In the genomic region with DNA sequence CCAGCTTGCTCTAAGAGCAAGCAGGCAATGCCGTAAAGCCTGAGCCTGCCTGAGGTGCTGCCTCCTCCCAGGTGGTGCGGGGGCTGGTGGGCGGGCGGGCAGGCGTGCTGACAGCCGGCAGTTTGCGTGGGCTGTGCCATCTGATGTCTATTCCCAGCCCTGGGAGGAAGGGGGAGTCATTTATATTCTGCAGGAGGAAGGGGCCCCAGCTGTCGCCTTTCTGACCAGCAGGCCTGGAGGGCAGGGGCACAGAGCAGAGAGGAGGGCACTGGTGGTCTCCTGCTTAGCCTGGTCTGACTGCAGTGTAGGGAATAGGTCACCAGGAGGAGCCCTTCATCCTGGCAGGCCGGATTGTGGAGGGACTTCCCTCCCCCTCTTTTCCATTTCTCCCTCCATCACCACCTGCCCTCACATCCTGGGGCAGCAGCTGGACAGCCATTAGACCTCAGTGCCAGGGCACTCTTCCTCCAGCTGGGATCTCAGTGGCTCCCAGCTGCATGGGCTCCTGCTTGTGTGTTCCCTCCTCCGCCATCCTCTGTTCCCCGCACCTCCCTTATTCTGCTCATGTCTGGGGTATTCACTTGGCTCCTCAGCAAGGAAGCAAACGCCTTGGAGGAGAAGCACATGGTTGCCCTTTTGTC, we compare ENCODE assay signal across 8 cellular contexts. TPM values are rescaled to one million over a fixed set of nuclear protein-coding genes. Genes with fewer than 3 reads are reported as not detected.
A peak's percentile ranks its signal among the peaks of the same experiment; 100 is the strongest.
DNase-seq lines count a peak whose midpoint lies in the region; ATAC-seq, FAIRE-seq and TF ChIP-seq lines count a peak whose summit lies in the region.

No MANE protein-coding gene starts in this region.

- H3K4me2 ChIP-seq in HepG2 (ENCODE audit: low read depth, low read length): no peak overlapping the region

- in situ Hi-C loops in HepG2 (cut with HindIII; ENCODE audit: extremely low pct_ligation_motif_present, low pct_unique_long_range_greater_than_20kb): no loop called here

- H3K36me3 ChIP-seq in left ventricle myocardium inferior (peaks cover 31% of the 10 kb centered on the region), HepG2 (replicated peaks in 1 of 2; ENCODE audit: control insufficient read depth in 1 of 2, insufficient read depth in 2 of 2, low read length in 2 of 2) (peaks cover 2 to 6% of the 10 kb centered on the region in 2 experiments; a peak in 2 of 5 replicates)

- ATAC-seq in Right ventricle myocardium inferior: no peak
- ATAC-seq in HepG2: peak; percentile 26
- ATAC-seq in stimulated activated memory B cell treated with anti-CD40 and anti-IgM and Interleukin-4, amounts not matched to agents 10 μg/mL and 1 μg/mL and 100 μg/mL, for 72 hours: no peak
- no peak for ATAC-seq in HG03442 (IDR thresholded peaks at IDR 0.05; ENCODE audit: unreplicated experiment)

- no peak overlapping the region for H3K4me3 Mint-ChIP-seq in activated T-helper 1 cell treated with anti-CD3 and anti-CD28 coated beads, Interleukin-12 subunit alpha, Interleukin-12 subunit beta, Interleukin-2, Interleukin-4 antibody, amounts not matched to agents 30 ng/mL and 10 ng/mL and 1 ng/mL, durations not matched to agents 14 hours and 24 hours and 36 hours
- H3K4me3 Mint-ChIP-seq in stimulated activated memory B cell treated with anti-CD40 and anti-IgM and Interleukin-4, amounts not matched to agents 10 μg/mL and 1 μg/mL and 100 μg/mL, for 72 hours: no peak overlapping the region

- intact Hi-C loops in left ventricle myocardium inferior (cut with micrococcal nuclease) (no loop called here), Right ventricle myocardium inferior (cut with DNase I) (no loop called here), HepG2 (cut with micrococcal nuclease; ENCODE audit: unreplicated experiment) (loop anchor here (1.0 kb wide), 1 partner anchor 34 kb away; no protein-coding TSS in a partner anchor)
- intact Hi-C loops in activated T-helper 1 cell treated with anti-CD3 and anti-CD28 coated beads, Interleukin-12 subunit alpha, Interleukin-12 subunit beta, Interleukin-2, Interleukin-4 antibody, amounts not matched to agents 30 ng/mL and 10 ng/mL and 1 ng/mL, durations not matched to agents 14 hours and 24 hours and 36 hours (cut with micrococcal nuclease): no loop called here

- H3K9me3 ChIP-seq in left ventricle myocardium inferior (replicated peaks) (no peaks in the 10 kb centered on the region), HepG2 (ENCODE audit: low read length) (no peaks in the 10 kb centered on the region)

- H3K9me3 Mint-ChIP-seq in activated T-helper 1 cell treated with anti-CD3 and anti-CD28 coated beads, Interleukin-12 subunit alpha, Interleukin-12 subunit beta, Interleukin-2, Interleukin-4 antibody, amounts not matched to agents 30 ng/mL and 10 ng/mL and 1 ng/mL, durations not matched to agents 14 hours and 24 hours and 36 hours: no peaks in the 10 kb centered on the region
- no peaks in the 10 kb centered on the region for H3K9me3 Mint-ChIP-seq in stimulated activated memory B cell treated with anti-CD40 and anti-IgM and Interleukin-4, amounts not matched to agents 10 μg/mL and 1 μg/mL and 100 μg/mL, for 72 hours

- H3K4me1 ChIP-seq in left ventricle myocardium inferior (peaks cover 25% of the 10 kb centered on the region), HepG2 (ENCODE audit: insufficient read depth, low read length) (peaks cover 14% of the 10 kb centered on the region)

- H4K20me1 ChIP-seq in HepG2 (ENCODE audit: insufficient read depth, low read length): no peaks in the 10 kb centered on the region

- H3K27ac ChIP-seq in left ventricle myocardium inferior (replicated peaks) (no peak overlapping the region), angular gyrus (ENCODE audit: low read depth, low read length) (peak overlapping the region; percentile 86), HepG2 (ENCODE audit: extremely low read length, insufficient read depth, low read length) (no peak overlapping the region)

- no peak for TF ChIP-seq POLR2A in HepG2 (IDR thresholded peaks at IDR 0.05; ENCODE audit: insufficient read depth in 1 of 2, low read depth in 2 of 2, low read length in 2 of 2)

- WGBS in HepG2 (ENCODE audit: low lambda C conversion rate): 82% methylated on average over 12 of the region's 12 CpGs

- no peak overlapping the region for H3K4me3 ChIP-seq in left ventricle myocardium inferior
- no peak overlapping the region for H3K4me3 ChIP-seq in HepG2 (replicated peaks in 1 of 3; ENCODE audit: insufficient read depth in 1 of 3, low read depth in 2 of 3, low read length in 3 of 3)

- no peak overlapping the region for H2AFZ ChIP-seq in HepG2 (ENCODE audit: low read length)

- peaks cover 38% of the 10 kb centered on the region for H3K36me3 Mint-ChIP-seq in activated T-helper 1 cell treated with anti-CD3 and anti-CD28 coated beads, Interleukin-12 subunit alpha, Interleukin-12 subunit beta, Interleukin-2, Interleukin-4 antibody, amounts not matched to agents 30 ng/mL and 10 ng/mL and 1 ng/mL, durations not matched to agents 14 hours and 24 hours and 36 hours (ENCODE audit: low read depth)
- H3K36me3 Mint-ChIP-seq in stimulated activated memory B cell treated with anti-CD40 and anti-IgM and Interleukin-4, amounts not matched to agents 10 μg/mL and 1 μg/mL and 100 μg/mL, for 72 hours: peaks cover 23% of the 10 kb centered on the region

- TF ChIP-seq CTCF in left ventricle myocardium inferior (IDR thresholded peaks at IDR 0.05; ENCODE audit: borderline replicate concordance): peak; percentile 63
- peak; percentile 75 for TF ChIP-seq CTCF in HepG2 (CRISPR knock-in tag; IDR thresholded peaks at IDR 0.05)

- CTCF ChIA-PET in HepG2 (lab: Yijun Ruan, JAX; ENCODE audit: low intra/inter-chr PET ratio, low total read pairs): interaction anchor here (0.7 to 5.1 kb wide), 2 partner anchors 31 to 34 kb away, joined by 3 to 81 read pairs; no protein-coding TSS in a partner anchor

- TF ChIP-seq EP300 in HepG2 (IDR thresholded peaks at IDR 0.05; ENCODE audit: low read depth in 2 of 2, low read length in 2 of 2) (no peak), HepG2 (CRISPR knock-in tag; IDR thresholded peaks at IDR 0.05; ENCODE audit: borderline replicate concordance) (no peak)

- no peak overlapping the region for H3K27ac Mint-ChIP-seq in activated T-helper 1 cell treated with anti-CD3 and anti-CD28 coated beads, Interleukin-12 subunit alpha, Interleukin-12 subunit beta, Interleukin-2, Interleukin-4 antibody, amounts not matched to agents 30 ng/mL and 10 ng/mL and 1 ng/mL, durations not matched to agents 14 hours and 24 hours and 36 hours
- no peak overlapping the region for H3K27ac Mint-ChIP-seq in stimulated activated memory B cell treated with anti-CD40 and anti-IgM and Interleukin-4, amounts not matched to agents 10 μg/mL and 1 μg/mL and 100 μg/mL, for 72 hours

- H3K27me3 ChIP-seq in left ventricle myocardium inferior (ENCODE audit: low read depth) (no peaks in the 10 kb centered on the region), HepG2 (ENCODE audit: control insufficient read depth in 1 of 2, insufficient read depth in 2 of 2, low read length in 2 of 2) (no peaks in the 10 kb centered on the region)

- H3K79me2 ChIP-seq in HepG2 (ENCODE audit: insufficient read depth, low read length): no peaks in the 10 kb centered on the region

- POLR2A ChIA-PET in HepG2 (lab: Yijun Ruan, JAX): no interaction called here

- H3K27me3 Mint-ChIP-seq in activated T-helper 1 cell treated with anti-CD3 and anti-CD28 coated beads, Interleukin-12 subunit alpha, Interleukin-12 subunit beta, Interleukin-2, Interleukin-4 antibody, amounts not matched to agents 30 ng/mL and 10 ng/mL and 1 ng/mL, durations not matched to agents 14 hours and 24 hours and 36 hours (ENCODE audit: insufficient read depth): no peaks in the 10 kb centered on the region
- H3K27me3 Mint-ChIP-seq in stimulated activated memory B cell treated with anti-CD40 and anti-IgM and Interleukin-4, amounts not matched to agents 10 μg/mL and 1 μg/mL and 100 μg/mL, for 72 hours: no peaks in the 10 kb centered on the region

- no peak overlapping the region for H3K9ac ChIP-seq in HepG2 (ENCODE audit: insufficient read depth, low read depth, low read length)

- no peak for DNase-seq in left ventricle myocardium inferior
- no peak for DNase-seq in Right ventricle myocardium inferior (ENCODE audit: missing footprints)
- DNase-seq in NCI-H69 (lab: John Stamatoyannopoulos, UW): peak; percentile 65
- no peak for DNase-seq in HepG2 (ENCODE audit: low spot score)
- no peak for DNase-seq in activated T-helper 1 cell treated with anti-CD3 and anti-CD28 coated beads, Interleukin-12 subunit alpha, Interleukin-12 subunit beta, Interleukin-2, Interleukin-4 antibody, amounts not matched to agents 30 ng/mL and 10 ng/mL and 1 ng/mL, durations not matched to agents 14 hours and 24 hours and 36 hours (ENCODE audit: low spot score)

- FAIRE-seq in HepG2 (lab: Jason Lieb, UNC): no peak

- TF ChIP-seq RAD21 in HepG2 (CRISPR knock-in tag; IDR thresholded peaks at IDR 0.05): peak; percentile 77

- H3K4me1 Mint-ChIP-seq in activated T-helper 1 cell treated with anti-CD3 and anti-CD28 coated beads, Interleukin-12 subunit alpha, Interleukin-12 subunit beta, Interleukin-2, Interleukin-4 antibody, amounts not matched to agents 30 ng/mL and 10 ng/mL and 1 ng/mL, durations not matched to agents 14 hours and 24 hours and 36 hours (ENCODE audit: low read depth): peaks cover 70% of the 10 kb centered on the region
- peaks cover 58% of the 10 kb centered on the region for H3K4me1 Mint-ChIP-seq in stimulated activated memory B cell treated with anti-CD40 and anti-IgM and Interleukin-4, amounts not matched to agents 10 μg/mL and 1 μg/mL and 100 μg/mL, for 72 hours

- no TSS peak for BruUV-seq in HepG2 (replicated peaks; lab: Mats Ljungman, UMichigan)

RNA-seq across cellular contexts. Expression of a gene that starts 4.4 kb away (rescaled TPM):
- total RNA-seq in left ventricle myocardium inferior: 4.6 TPM
- 5.8 TPM for total RNA-seq in Right ventricle myocardium inferior
- total RNA-seq in HepG2 (2016; rRNA removed; fragmentation: Illumina TruSeq; extraction: Trizol): 3.9 and 4.1 TPM in 2 replicates
- total RNA-seq in HepG2 (2016; cell fraction: cytosol; rRNA removed; fragmentation: Illumina TruSeq; extraction: Trizol; ENCODE audit: low read depth): 0.44 and 1.0 TPM in 2 replicates
- total RNA-seq in HepG2 (2016; cell fraction: insoluble cytoplasmic fraction; rRNA removed; fragmentation: Illumina TruSeq; extraction: Trizol): 3.5 and 4.3 TPM in 2 replicates
- 2.2 and 2.3 TPM in 2 replicates for total RNA-seq in HepG2 (2016; cell fraction: membrane; rRNA removed; fragmentation: Illumina TruSeq; extraction: Trizol)
- total RNA-seq in HepG2 (2016; cell fraction: nucleus; rRNA removed; fragmentation: Illumina TruSeq; extraction: Trizol): 4.4 and 5.2 TPM in 2 replicates
- 3.9 and 4.5 TPM in 2 replicates for polyA plus RNA-seq in HepG2 (2011; rRNA removed)
- 4.0 and 4.2 TPM in 2 replicates for polyA plus RNA-seq in HepG2 (2011; cell fraction: cytosol; rRNA removed)
- polyA plus RNA-seq in HepG2 (2011; cell fraction: nucleus; rRNA removed): 6.7 and 7.1 TPM in 2 replicates
- 2.4 and 3.6 TPM in 2 replicates for polyA plus RNA-seq in HepG2 (2012)
- 0.35 TPM in 2 replicates for polyA plus RNA-seq in HepG2 (2016; cell fraction: cytosol; fragmentation: Illumina TruSeq; extraction: Trizol; ENCODE audit: low read depth)
- 2.1 and 2.6 TPM in 2 replicates for polyA plus RNA-seq in HepG2 (2016; cell fraction: insoluble cytoplasmic fraction; fragmentation: Illumina TruSeq; extraction: Trizol; ENCODE audit: low read depth)
- polyA plus RNA-seq in HepG2 (2016; cell fraction: membrane; fragmentation: Illumina TruSeq; extraction: Trizol; ENCODE audit: low read depth): 1.2 and 1.4 TPM in 2 replicates
- 7.6 and 8.4 TPM in 2 replicates for polyA plus RNA-seq in HepG2 (2016; cell fraction: nucleus; fragmentation: Illumina TruSeq; extraction: Trizol; ENCODE audit: insufficient read depth, low read depth)
- polyA minus RNA-seq in HepG2 (2011; rRNA and poly(A)+ RNA removed; ENCODE audit: low replicate concordance): 10.4 and 12.2 TPM in 2 replicates
- polyA minus RNA-seq in HepG2 (2011; cell fraction: cytosol; rRNA and poly(A)+ RNA removed): 1.5 and 2.7 TPM in 2 replicates
- polyA minus RNA-seq in HepG2 (2011; cell fraction: nucleus; rRNA and poly(A)+ RNA removed): 2.3 and 4.1 TPM in 2 replicates
- 12.6 and 13.4 TPM in 2 replicates for total RNA-seq in activated T-helper 1 cell treated with anti-CD3 and anti-CD28 coated beads, Interleukin-12 subunit alpha, Interleukin-12 subunit beta, Interleukin-2, Interleukin-4 antibody, amounts not matched to agents 30 ng/mL and 10 ng/mL and 1 ng/mL, durations not matched to agents 14 hours and 24 hours and 36 hours

RNA-seq across cellular contexts. Expression of a gene that starts 11.2 kb away (rescaled TPM):
- total RNA-seq in left ventricle myocardium inferior (19.4 TPM), Right ventricle myocardium inferior (18.3 TPM), HepG2 (2016; rRNA removed; fragmentation: Illumina TruSeq; extraction: Trizol) (1.00 and 1.3 TPM in 2 replicates)
- total RNA-seq in HepG2 (2016; cell fraction: cytosol; rRNA removed; fragmentation: Illumina TruSeq; extraction: Trizol; ENCODE audit: low read depth): 0.18 and 0.20 TPM in 2 replicates
- 0.86 and 1.2 TPM in 2 replicates for total RNA-seq in HepG2 (2016; cell fraction: insoluble cytoplasmic fraction; rRNA removed; fragmentation: Illumina TruSeq; extraction: Trizol)
- total RNA-seq in HepG2 (2016; cell fraction: membrane; rRNA removed; fragmentation: Illumina TruSeq; extraction: Trizol): 0.80 and 0.83 TPM in 2 replicates
- total RNA-seq in HepG2 (2016; cell fraction: nucleus; rRNA removed; fragmentation: Illumina TruSeq; extraction: Trizol): 1.3 and 1.4 TPM in 2 replicates
- 0.40 and 0.85 TPM in 2 replicates for polyA plus RNA-seq in HepG2 (2011; rRNA removed)
- polyA plus RNA-seq in HepG2 (2011; cell fraction: cytosol; rRNA removed): 0.47 and 0.56 TPM in 2 replicates
- 0.59 and 0.66 TPM in 2 replicates for polyA plus RNA-seq in HepG2 (2011; cell fraction: nucleus; rRNA removed)
- polyA plus RNA-seq in HepG2 (2012): 0.91 and 1.3 TPM in 2 replicates
- polyA plus RNA-seq in HepG2 (2016; cell fraction: cytosol; fragmentation: Illumina TruSeq; extraction: Trizol; ENCODE audit: low read depth): 0.20 TPM in 2 replicates
- 0.64 and 0.81 TPM in 2 replicates for polyA plus RNA-seq in HepG2 (2016; cell fraction: insoluble cytoplasmic fraction; fragmentation: Illumina TruSeq; extraction: Trizol; ENCODE audit: low read depth)
- polyA plus RNA-seq in HepG2 (2016; cell fraction: membrane; fragmentation: Illumina TruSeq; extraction: Trizol; ENCODE audit: low read depth): 0.51 and 0.61 TPM in 2 replicates
- polyA plus RNA-seq in HepG2 (2016; cell fraction: nucleus; fragmentation: Illumina TruSeq; extraction: Trizol; ENCODE audit: insufficient read depth, low read depth): 1.6 and 2.2 TPM in 2 replicates
- polyA minus RNA-seq in HepG2 (2011; rRNA and poly(A)+ RNA removed; ENCODE audit: low replicate concordance): 1.2 and 1.7 TPM in 2 replicates
- polyA minus RNA-seq in HepG2 (2011; cell fraction: cytosol; rRNA and poly(A)+ RNA removed): 0.35 and 0.89 TPM in 2 replicates
- 0.39 and 0.62 TPM in 2 replicates for polyA minus RNA-seq in HepG2 (2011; cell fraction: nucleus; rRNA and poly(A)+ RNA removed)
- 1.2 TPM in 2 replicates for total RNA-seq in activated T-helper 1 cell treated with anti-CD3 and anti-CD28 coated beads, Interleukin-12 subunit alpha, Interleukin-12 subunit beta, Interleukin-2, Interleukin-4 antibody, amounts not matched to agents 30 ng/mL and 10 ng/mL and 1 ng/mL, durations not matched to agents 14 hours and 24 hours and 36 hours

RNA-seq across cellular contexts. Expression of a gene that starts 14.6 kb away (rescaled TPM):
- total RNA-seq in left ventricle myocardium inferior (2.1 TPM), Right ventricle myocardium inferior (2.5 TPM), HepG2 (2016; rRNA removed; fragmentation: Illumina TruSeq; extraction: Trizol) (1.3 and 2.7 TPM in 2 replicates)
- 1.7 and 1.9 TPM in 2 replicates for total RNA-seq in HepG2 (2016; cell fraction: cytosol; rRNA removed; fragmentation: Illumina TruSeq; extraction: Trizol; ENCODE audit: low read depth)
- 1.6 and 2.7 TPM in 2 replicates for total RNA-seq in HepG2 (2016; cell fraction: insoluble cytoplasmic fraction; rRNA removed; fragmentation: Illumina TruSeq; extraction: Trizol)
- 2.1 and 2.6 TPM in 2 replicates for total RNA-seq in HepG2 (2016; cell fraction: membrane; rRNA removed; fragmentation: Illumina TruSeq; extraction: Trizol)
- 3.2 and 3.4 TPM in 2 replicates for total RNA-seq in HepG2 (2016; cell fraction: nucleus; rRNA removed; fragmentation: Illumina TruSeq; extraction: Trizol)
- polyA plus RNA-seq in HepG2 (2011; rRNA removed): 2.8 and 3.0 TPM in 2 replicates
- polyA plus RNA-seq in HepG2 (2011; cell fraction: cytosol; rRNA removed): 1.3 and 2.3 TPM in 2 replicates
- 14.3 and 20.6 TPM in 2 replicates for polyA plus RNA-seq in HepG2 (2011; cell fraction: nucleus; rRNA removed)
- polyA plus RNA-seq in HepG2 (2012): 1.5 and 1.8 TPM in 2 replicates
- 1.1 and 1.3 TPM in 2 replicates for polyA plus RNA-seq in HepG2 (2016; cell fraction: cytosol; fragmentation: Illumina TruSeq; extraction: Trizol; ENCODE audit: low read depth)
- 2.1 and 2.2 TPM in 2 replicates for polyA plus RNA-seq in HepG2 (2016; cell fraction: insoluble cytoplasmic fraction; fragmentation: Illumina TruSeq; extraction: Trizol; ENCODE audit: low read depth)
- 1.7 and 2.1 TPM in 2 replicates for polyA plus RNA-seq in HepG2 (2016; cell fraction: membrane; fragmentation: Illumina TruSeq; extraction: Trizol; ENCODE audit: low read depth)
- polyA plus RNA-seq in HepG2 (2016; cell fraction: nucleus; fragmentation: Illumina TruSeq; extraction: Trizol; ENCODE audit: insufficient read depth, low read depth): 8.6 and 9.8 TPM in 2 replicates
- polyA minus RNA-seq in HepG2 (2011; rRNA and poly(A)+ RNA removed; ENCODE audit: low replicate concordance): 5.7 and 8.5 TPM in 2 replicates
- 0.97 and 1.4 TPM in 2 replicates for polyA minus RNA-seq in HepG2 (2011; cell fraction: cytosol; rRNA and poly(A)+ RNA removed)
- polyA minus RNA-seq in HepG2 (2011; cell fraction: nucleus; rRNA and poly(A)+ RNA removed): 10.9 and 15.0 TPM in 2 replicates
- total RNA-seq in activated T-helper 1 cell treated with anti-CD3 and anti-CD28 coated beads, Interleukin-12 subunit alpha, Interleukin-12 subunit beta, Interleukin-2, Interleukin-4 antibody, amounts not matched to agents 30 ng/mL and 10 ng/mL and 1 ng/mL, durations not matched to agents 14 hours and 24 hours and 36 hours: 17.4 and 18.0 TPM in 2 replicates

RNA-seq across cellular contexts. Expression of a gene that starts 31.9 kb away (rescaled TPM):
- total RNA-seq in left ventricle myocardium inferior: 25.3 TPM
- 33.0 TPM for total RNA-seq in Right ventricle myocardium inferior
- total RNA-seq in HepG2 (2016; rRNA removed; fragmentation: Illumina TruSeq; extraction: Trizol): 0.24 and 0.25 TPM in 2 replicates
- not detected in 2 replicates for total RNA-seq in HepG2 (2016; cell fraction: cytosol; rRNA removed; fragmentation: Illumina TruSeq; extraction: Trizol; ENCODE audit: low read depth)
- 0.12 and 0.22 TPM in 2 replicates for total RNA-seq in HepG2 (2016; cell fraction: insoluble cytoplasmic fraction; rRNA removed; fragmentation: Illumina TruSeq; extraction: Trizol)
- total RNA-seq in HepG2 (2016; cell fraction: membrane; rRNA removed; fragmentation: Illumina TruSeq; extraction: Trizol): 0.12 TPM in 1 of 2 replicates, not detected in the other
- 0.16 and 0.38 TPM in 2 replicates for total RNA-seq in HepG2 (2016; cell fraction: nucleus; rRNA removed; fragmentation: Illumina TruSeq; extraction: Trizol)
- polyA plus RNA-seq in HepG2 (2011; rRNA removed): 0.17 and 0.35 TPM in 2 replicates
- 0.09 and 0.14 TPM in 2 replicates for polyA plus RNA-seq in HepG2 (2011; cell fraction: cytosol; rRNA removed)
- 0.29 and 0.54 TPM in 2 replicates for polyA plus RNA-seq in HepG2 (2011; cell fraction: nucleus; rRNA removed)
- 0.11 and 0.32 TPM in 2 replicates for polyA plus RNA-seq in HepG2 (2012)
- polyA plus RNA-seq in HepG2 (2016; cell fraction: cytosol; fragmentation: Illumina TruSeq; extraction: Trizol; ENCODE audit: low read depth): not detected in 2 replicates
- 0.27 and 0.36 TPM in 2 replicates for polyA plus RNA-seq in HepG2 (2016; cell fraction: insoluble cytoplasmic fraction; fragmentation: Illumina TruSeq; extraction: Trizol; ENCODE audit: low read depth)
- polyA plus RNA-seq in HepG2 (2016; cell fraction: membrane; fragmentation: Illumina TruSeq; extraction: Trizol; ENCODE audit: low read depth): 0.14 TPM in 1 of 2 replicates, not detected in the other
- 0.57 and 0.68 TPM in 2 replicates for polyA plus RNA-seq in HepG2 (2016; cell fraction: nucleus; fragmentation: Illumina TruSeq; extraction: Trizol; ENCODE audit: insufficient read depth, low read depth)
- 0.16 and 2.3 TPM in 2 replicates for polyA minus RNA-seq in HepG2 (2011; rRNA and poly(A)+ RNA removed; ENCODE audit: low replicate concordance)
- polyA minus RNA-seq in HepG2 (2011; cell fraction: cytosol; rRNA and poly(A)+ RNA removed): 0.20 TPM in 1 of 2 replicates, not detected in the other
- 0.13 and 0.50 TPM in 2 replicates for polyA minus RNA-seq in HepG2 (2011; cell fraction: nucleus; rRNA and poly(A)+ RNA removed)
- total RNA-seq in activated T-helper 1 cell treated with anti-CD3 and anti-CD28 coated beads, Interleukin-12 subunit alpha, Interleukin-12 subunit beta, Interleukin-2, Interleukin-4 antibody, amounts not matched to agents 30 ng/mL and 10 ng/mL and 1 ng/mL, durations not matched to agents 14 hours and 24 hours and 36 hours: not detected in 2 replicates

RNA-seq across cellular contexts. Expression of a gene that starts 41.4 kb away (rescaled TPM):
- total RNA-seq in left ventricle myocardium inferior (0.08 TPM), Right ventricle myocardium inferior (not detected), HepG2 (2016; rRNA removed; fragmentation: Illumina TruSeq; extraction: Trizol) (not detected in 2 replicates)
- 0.35 and 0.81 TPM in 2 replicates for total RNA-seq in HepG2 (2016; cell fraction: cytosol; rRNA removed; fragmentation: Illumina TruSeq; extraction: Trizol; ENCODE audit: low read depth)
- 0.30 TPM in 1 of 2 replicates, not detected in the other for total RNA-seq in HepG2 (2016; cell fraction: insoluble cytoplasmic fraction; rRNA removed; fragmentation: Illumina TruSeq; extraction: Trizol)
- 0.46 and 0.48 TPM in 2 replicates for total RNA-seq in HepG2 (2016; cell fraction: membrane; rRNA removed; fragmentation: Illumina TruSeq; extraction: Trizol)
- total RNA-seq in HepG2 (2016; cell fraction: nucleus; rRNA removed; fragmentation: Illumina TruSeq; extraction: Trizol): 0.28 TPM in 1 of 2 replicates, not detected in the other
- polyA plus RNA-seq in HepG2 (2011; rRNA removed): not detected in 2 replicates
- not detected in 2 replicates for polyA plus RNA-seq in HepG2 (2011; cell fraction: cytosol; rRNA removed)
- 0.05 TPM in 1 of 2 replicates, not detected in the other for polyA plus RNA-seq in HepG2 (2011; cell fraction: nucleus; rRNA removed)
- polyA plus RNA-seq in HepG2 (2012): 0.43 and 0.49 TPM in 2 replicates
- polyA plus RNA-seq in HepG2 (2016; cell fraction: cytosol; fragmentation: Illumina TruSeq; extraction: Trizol; ENCODE audit: low read depth): not detected in 2 replicates
- polyA plus RNA-seq in HepG2 (2016; cell fraction: insoluble cytoplasmic fraction; fragmentation: Illumina TruSeq; extraction: Trizol; ENCODE audit: low read depth): not detected in 2 replicates
- polyA plus RNA-seq in HepG2 (2016; cell fraction: membrane; fragmentation: Illumina TruSeq; extraction: Trizol; ENCODE audit: low read depth): not detected in 2 replicates
- polyA plus RNA-seq in HepG2 (2016; cell fraction: nucleus; fragmentation: Illumina TruSeq; extraction: Trizol; ENCODE audit: insufficient read depth, low read depth): not detected in 2 replicates
- 0.40 TPM in 1 of 2 replicates, not detected in the other for polyA minus RNA-seq in HepG2 (2011; rRNA and poly(A)+ RNA removed; ENCODE audit: low replicate concordance)
- polyA minus RNA-seq in HepG2 (2011; cell fraction: cytosol; rRNA and poly(A)+ RNA removed): not detected in 2 replicates
- 0.90 TPM in 1 of 2 replicates, not detected in the other for polyA minus RNA-seq in HepG2 (2011; cell fraction: nucleus; rRNA and poly(A)+ RNA removed)
- not detected in 2 replicates for total RNA-seq in activated T-helper 1 cell treated with anti-CD3 and anti-CD28 coated beads, Interleukin-12 subunit alpha, Interleukin-12 subunit beta, Interleukin-2, Interleukin-4 antibody, amounts not matched to agents 30 ng/mL and 10 ng/mL and 1 ng/mL, durations not matched to agents 14 hours and 24 hours and 36 hours
